22 cellular contexts compared by ENCODE assay signal in the genomic region with DNA sequence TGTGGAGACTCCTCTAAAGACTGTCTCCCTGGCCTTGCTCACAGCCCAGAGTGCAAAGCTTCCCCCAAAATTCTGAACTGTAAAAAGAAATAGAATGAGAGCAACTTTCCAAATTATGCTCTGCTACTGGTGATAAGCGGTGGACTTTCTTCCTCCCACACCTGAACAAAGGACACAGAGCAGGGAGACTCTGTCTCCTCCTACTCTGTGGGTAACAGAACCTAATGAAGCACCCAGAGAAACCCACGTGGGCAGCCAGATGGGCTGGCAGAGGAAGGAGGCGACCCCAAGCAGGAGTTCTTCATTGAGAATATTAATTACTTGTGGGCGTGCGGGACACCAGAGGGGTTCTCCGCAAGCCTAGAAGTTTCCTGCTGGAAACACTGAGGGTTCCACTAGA.
DNase-seq lines count a peak whose midpoint lies in the region; ATAC-seq, FAIRE-seq and TF ChIP-seq lines count a peak whose summit lies in the region.
"Had no signal": no experiment of that assay in that cellular context is flagged by ENCODE, and none has a peak within 500 bp of the region (broad histone marks: within the 10 kb centered on the region; RNA-seq: fewer than 3 reads in every experiment).

No MANE protein-coding gene starts in this region.

- no peaks in the 10 kb centered on the region for H3K23me2 ChIP-seq in H9 (ENCODE audit: insufficient read length, low read depth, low read length, poor library complexity, severe bottlenecking)

- H2BK120ac ChIP-seq in H9 (ENCODE audit: low read depth, low read length, poor library complexity, severe bottlenecking) = no peak overlapping the region

- no peak for TF ChIP-seq CTCF in activated CD8-positive, alpha-beta T cell treated with anti-CD3 and anti-CD28 coated beads for 36 hours (IDR thresholded peaks at IDR 0.05)
- TF ChIP-seq CTCF in H9 (conservative IDR thresholded peaks at IDR 0.05) (no peak), K562 (IDR thresholded peaks at IDR 0.05 in 2 of 3, conservative IDR thresholded peaks at IDR 0.05 in 1 of 3; ENCODE audit: insufficient read depth in 2 of 3, low read depth in 1 of 3, low read length in 3 of 3) (no peak), neutrophil (IDR thresholded peaks at IDR 0.05) (no peak), PC-9 (conservative IDR thresholded peaks at IDR 0.05) (no peak)

- POLR2A ChIA-PET in activated CD8-positive, alpha-beta T cell treated with anti-CD3 and anti-CD28 coated beads for 36 hours (lab: Charles Lee) = no interaction called here
- POLR2A ChIA-PET in activated CD8-positive, alpha-beta T cell treated with anti-CD3 and anti-CD28 coated beads, Interleukin-2, amount 10 ng/mL, durations not matched to agents 7 days and 5 days (lab: Charles Lee) = interaction anchor here (1.0 kb wide), 1 partner anchor 180 kb away, joined by 4 read pairs; no protein-coding TSS in a partner anchor
- POLR2A ChIA-PET in K562 (lab: Yijun Ruan, JAX) = interaction anchor here (0.6 to 1.3 kb wide), 8 partner anchors 9 to 278 kb away, joined by 3 to 4 read pairs (median 3); no protein-coding TSS in a partner anchor
- POLR2A ChIA-PET in PC-9 (lab: Charles Lee; ENCODE audit: unreplicated experiment) = no interaction called here

- H3K79me1 ChIP-seq in H9 (ENCODE audit: insufficient read depth, low read depth, low read length, poor library complexity, severe bottlenecking) = no peaks in the 10 kb centered on the region

- H4K5ac ChIP-seq in H9 (ENCODE audit: insufficient read length, low read depth, low read length) = no peak overlapping the region

- H3K27me3 ChIP-seq in H9 (ENCODE audit: insufficient read depth, low read length) (no peaks in the 10 kb centered on the region), K562 (ENCODE audit: control insufficient read depth in 2 of 2, insufficient read depth in 2 of 2, low read length in 2 of 2) (no peaks in the 10 kb centered on the region), neutrophil (no peaks in the 10 kb centered on the region), PC-9 (ENCODE audit: insufficient read depth, low read depth) (no peaks in the 10 kb centered on the region)
- H3K27me3 ChIP-seq: hepatocyte, uterus had no signal

- TF ChIP-seq RAD21 in K562 (CRISPR knock-in tag; conservative IDR thresholded peaks at IDR 0.05 in 1 of 2, IDR thresholded peaks at IDR 0.05 in 1 of 2) = no peak

- no peak overlapping the region for H3K4me3 Mint-ChIP-seq in activated CD8-positive, alpha-beta T cell treated with anti-CD3 and anti-CD28 coated beads for 36 hours
- H3K4me3 Mint-ChIP-seq in activated CD8-positive, alpha-beta T cell treated with anti-CD3 and anti-CD28 coated beads, Interleukin-2, amount 10 ng/mL, durations not matched to agents 7 days and 5 days = no peak overlapping the region
- no peak overlapping the region for H3K4me3 Mint-ChIP-seq in H9
- H3K4me3 Mint-ChIP-seq: brain; naive thymus-derived CD8-positive, alpha-beta T cell had no signal

- ATAC-seq in activated CD8-positive, alpha-beta T cell treated with anti-CD3 and anti-CD28 coated beads for 36 hours = no peak
- ATAC-seq in activated CD8-positive, alpha-beta T cell treated with anti-CD3 and anti-CD28 coated beads, Interleukin-2, amount 10 ng/mL, durations not matched to agents 7 days and 5 days = no peak
- peak; percentile 31 for ATAC-seq in K562
- ATAC-seq in HG02571 (IDR thresholded peaks at IDR 0.05; ENCODE audit: unreplicated experiment) = no peak
- ATAC-seq: naive thymus-derived CD8-positive, alpha-beta T cell; Panc1 had no signal

- H3K27ac Mint-ChIP-seq in activated CD8-positive, alpha-beta T cell treated with anti-CD3 and anti-CD28 coated beads for 36 hours = peak overlapping the region; percentile 40
- H3K27ac Mint-ChIP-seq in activated CD8-positive, alpha-beta T cell treated with anti-CD3 and anti-CD28 coated beads, Interleukin-2, amount 10 ng/mL, durations not matched to agents 7 days and 5 days = no peak overlapping the region
- peak overlapping the region in 2 of 3 experiments; percentile 66 to 86; a peak in 3 of 7 replicates for H3K27ac Mint-ChIP-seq in H9

- no peak overlapping the region for H3T11ph ChIP-seq in H9 (ENCODE audit: low read length)

- H3K56ac ChIP-seq in H9 (ENCODE audit: insufficient read length, low read depth, low read length) = no peak overlapping the region

- H3K4me3 ChIP-seq in K562 (no peak overlapping the region), neutrophil (ENCODE audit: low read depth in 1 of 2, low read length in 1 of 2) (no peak overlapping the region), PC-9 (no peak overlapping the region)
- H3K4me3 ChIP-seq: GM23248, hepatocyte, lung, uterus had no signal

- intact Hi-C loops in activated CD8-positive, alpha-beta T cell treated with anti-CD3 and anti-CD28 coated beads for 36 hours (cut with micrococcal nuclease) = no loop called here
- intact Hi-C loops in K562 (cut with micrococcal nuclease) (loop anchor here (1.0 kb wide), 3 partner anchors 183 to 335 kb away; no protein-coding TSS in a partner anchor), PC-9 (cut with micrococcal nuclease; ENCODE audit: unreplicated experiment) (no loop called here)

- CTCF ChIA-PET in activated CD8-positive, alpha-beta T cell treated with anti-CD3 and anti-CD28 coated beads for 36 hours (lab: Charles Lee) = interaction anchor here (0.6 to 3.6 kb wide), 12 partner anchors 10 to 436 kb away, joined by 3 to 11 read pairs (median 3); no protein-coding TSS in a partner anchor
- CTCF ChIA-PET in activated CD8-positive, alpha-beta T cell treated with anti-CD3 and anti-CD28 coated beads, Interleukin-2, amount 10 ng/mL, durations not matched to agents 7 days and 5 days (lab: Charles Lee) = interaction anchor here (0.6 to 1.3 kb wide), 9 partner anchors 12 to 276 kb away, joined by 3 to 6 read pairs (median 3); no protein-coding TSS in a partner anchor
- CTCF ChIA-PET in K562 (lab: Yijun Ruan, JAX; ENCODE audit: low intra/inter-chr PET ratio) = interaction anchor here (0.6 to 2.4 kb wide), 4 partner anchors 181 to 335 kb away, joined by 3 to 12 read pairs (median 7); no protein-coding TSS in a partner anchor
- CTCF ChIA-PET in PC-9 (lab: Charles Lee) = no interaction called here

- H3K9me1 ChIP-seq in K562 (ENCODE audit: control insufficient read depth, insufficient read depth, low read length) = no peaks in the 10 kb centered on the region

- no peak overlapping the region for H3K9ac ChIP-seq in H9 (ENCODE audit: extremely low read depth, insufficient read length, low read length)
- H3K9ac ChIP-seq in K562 (ENCODE audit: insufficient read depth in 1 of 2, low read depth in 2 of 2, low read length in 2 of 2) = peak overlapping the region in 1 of 2 experiments; percentile 10; a peak in 1 of 4 replicates
- H3K9ac ChIP-seq: GM23248 had no signal

- no peak for TF ChIP-seq EP300 in K562 (IDR thresholded peaks at IDR 0.05; ENCODE audit: low read length)

- no TSS peak for BruUV-seq in K562 (replicated peaks; lab: Mats Ljungman, UMichigan)
- no TSS peak for BruUV-seq in PC-9 (replicated peaks; lab: Mats Ljungman, UMichigan)

- in situ Hi-C loops in K562 (cut with MboI) = no loop called here

- TF ChIP-seq POLR2A in K562 (conservative IDR thresholded peaks at IDR 0.05) = no peak

- H2AFZ ChIP-seq in H9 (ENCODE audit: low read length) = no peak overlapping the region
- H2AFZ ChIP-seq in K562 (ENCODE audit: low read depth, low read length) = no peak overlapping the region
- no peak overlapping the region for H2AFZ ChIP-seq in PC-9
- H2AFZ ChIP-seq: GM23248, hepatocyte had no signal

- no peak overlapping the region for H2BK15ac ChIP-seq in H9 (ENCODE audit: low read depth, low read length)

- H3K36me3 Mint-ChIP-seq in activated CD8-positive, alpha-beta T cell treated with anti-CD3 and anti-CD28 coated beads for 36 hours (ENCODE audit: low read depth) = peaks cover 4% of the 10 kb centered on the region
- H3K36me3 Mint-ChIP-seq in activated CD8-positive, alpha-beta T cell treated with anti-CD3 and anti-CD28 coated beads, Interleukin-2, amount 10 ng/mL, durations not matched to agents 7 days and 5 days (ENCODE audit: low read depth) = peaks cover 5% of the 10 kb centered on the region
- H3K36me3 Mint-ChIP-seq in H9 (ENCODE audit: insufficient read depth in 1 of 3, low read depth in 3 of 3) = no peaks in the 10 kb centered on the region; a peak in 1 of 7 replicates

- H3K27ac ChIP-seq in H9 (ENCODE audit: insufficient read length, low read depth, low read length) (no peak overlapping the region), K562 (ENCODE audit: extremely low read depth, low read depth, low read length) (no peak overlapping the region), neutrophil (peak overlapping the region; percentile 19), PC-9 (no peak overlapping the region)
- H3K27ac ChIP-seq: GM23248, hepatocyte, uterus had no signal

- no peak overlapping the region for H2BK12ac ChIP-seq in H9 (ENCODE audit: insufficient read length, low read depth, low read length)

- H3K79me2 ChIP-seq in H9 (ENCODE audit: insufficient read depth, low read length) (no peaks in the 10 kb centered on the region), K562 (ENCODE audit: control insufficient read depth, insufficient read depth, low read length) (no peaks in the 10 kb centered on the region), PC-9 (ENCODE audit: low read depth) (no peaks in the 10 kb centered on the region)
- H3K79me2 ChIP-seq: hepatocyte had no signal

- no peaks in the 10 kb centered on the region for H3K9me3 Mint-ChIP-seq in activated CD8-positive, alpha-beta T cell treated with anti-CD3 and anti-CD28 coated beads for 36 hours
- no peaks in the 10 kb centered on the region for H3K9me3 Mint-ChIP-seq in activated CD8-positive, alpha-beta T cell treated with anti-CD3 and anti-CD28 coated beads, Interleukin-2, amount 10 ng/mL, durations not matched to agents 7 days and 5 days (ENCODE audit: insufficient read depth)
- H3K9me3 Mint-ChIP-seq in H9 = no peaks in the 10 kb centered on the region
- H3K9me3 Mint-ChIP-seq: brain; CD14-positive monocyte; naive thymus-derived CD8-positive, alpha-beta T cell had no signal

- no peak for FAIRE-seq in K562 (lab: Jason Lieb, UNC)
- FAIRE-seq: A204.1 had no signal

- H4K20me1 ChIP-seq in H9 (ENCODE audit: control insufficient read depth, insufficient read depth, insufficient read length) = no peaks in the 10 kb centered on the region
- no peaks in the 10 kb centered on the region for H4K20me1 ChIP-seq in K562 (replicated peaks; ENCODE audit: control insufficient read depth, insufficient read depth, low read length)
- no peaks in the 10 kb centered on the region for H4K20me1 ChIP-seq in PC-9 (ENCODE audit: insufficient read depth)

- no peak overlapping the region for H3K18ac ChIP-seq in H9 (ENCODE audit: insufficient read length, low read depth, low read length)

- H3K4ac ChIP-seq in H9 (ENCODE audit: low read depth, low read length) = no peak overlapping the region

- DNase-seq in activated CD8-positive, alpha-beta T cell treated with anti-CD3 and anti-CD28 coated beads for 36 hours = no peak
- DNase-seq in activated CD8-positive, alpha-beta T cell treated with anti-CD3 and anti-CD28 coated beads, Interleukin-2, amount 10 ng/mL, durations not matched to agents 7 days and 5 days = no peak
- DNase-seq in H9 (no peak), K562 (ENCODE audit: extremely low read depth in 1 of 4, low spot score in 3 of 4) (no peak), PC-9 (no peak), NCI-H1436 treated with DMSO at 0.1 percent for 48 hours (lab: John Stamatoyannopoulos, UW) (no peak)
- DNase-seq: activated naive CD4-positive, alpha-beta T cell; NCI-H1105 treated with DMSO at 0.1 percent for 48 hours; NCI-H2029; SHP77; stimulated activated naive CD4-positive, alpha-beta T cell treated with Interleukin-2 at 50 U/mL for 16 hours; uterus had no signal

- peaks cover 4% of the 10 kb centered on the region; the same call in 1 of the 3 replicates for H3K36me3 ChIP-seq in K562 (ENCODE audit: control insufficient read depth, insufficient read depth, low read length)
- peaks cover 6% of the 10 kb centered on the region for H3K36me3 ChIP-seq in neutrophil
- H3K36me3 ChIP-seq in PC-9 (ENCODE audit: low read depth) = no peaks in the 10 kb centered on the region
- H3K36me3 ChIP-seq: uterus had no signal

- H2BK5ac ChIP-seq in H9 (ENCODE audit: insufficient read length, low read length) = no peak overlapping the region

- H3K9me3 ChIP-seq in H9 (ENCODE audit: control insufficient read depth, low read depth, low read length) (no peaks in the 10 kb centered on the region), K562 (replicated peaks; ENCODE audit: control insufficient read depth, insufficient read depth, low read depth, low read length) (no peaks in the 10 kb centered on the region), neutrophil (no peaks in the 10 kb centered on the region), PC-9 (ENCODE audit: insufficient read depth, low read depth) (no peaks in the 10 kb centered on the region)
- H3K9me3 ChIP-seq: uterus had no signal

- H2BK20ac ChIP-seq in H9 (ENCODE audit: low read depth, low read length, poor library complexity, severe bottlenecking) = no peak overlapping the region

- no peak overlapping the region for H4K91ac ChIP-seq in H9 (ENCODE audit: insufficient read length, low read depth, low read length)

- no peak overlapping the region for H2AK5ac ChIP-seq in H9 (ENCODE audit: insufficient read length, low read length)

- no peaks in the 10 kb centered on the region for H3F3A ChIP-seq in PC-9 (ENCODE audit: insufficient read depth, low read depth)

- peaks cover 27% of the 10 kb centered on the region for H3K4me1 Mint-ChIP-seq in activated CD8-positive, alpha-beta T cell treated with anti-CD3 and anti-CD28 coated beads for 36 hours (ENCODE audit: low read depth)
- H3K4me1 Mint-ChIP-seq in activated CD8-positive, alpha-beta T cell treated with anti-CD3 and anti-CD28 coated beads, Interleukin-2, amount 10 ng/mL, durations not matched to agents 7 days and 5 days (ENCODE audit: low read depth) = peaks cover 3% of the 10 kb centered on the region
- no peaks in the 10 kb centered on the region for H3K4me1 Mint-ChIP-seq in H9
- H3K4me1 Mint-ChIP-seq: brain had no signal

- no peak overlapping the region for H4K8ac ChIP-seq in H9 (replicated peaks; ENCODE audit: insufficient read length, low read depth, low read length)

- no peak overlapping the region for H3K14ac ChIP-seq in H9 (ENCODE audit: insufficient read depth, low read length)

- no peaks in the 10 kb centered on the region for H3K27me3 Mint-ChIP-seq in activated CD8-positive, alpha-beta T cell treated with anti-CD3 and anti-CD28 coated beads for 36 hours
- no peaks in the 10 kb centered on the region for H3K27me3 Mint-ChIP-seq in activated CD8-positive, alpha-beta T cell treated with anti-CD3 and anti-CD28 coated beads, Interleukin-2, amount 10 ng/mL, durations not matched to agents 7 days and 5 days (ENCODE audit: low read depth)
- no peaks in the 10 kb centered on the region for H3K27me3 Mint-ChIP-seq in H9 (ENCODE audit: low read depth)
- H3K27me3 Mint-ChIP-seq: brain; naive thymus-derived CD8-positive, alpha-beta T cell had no signal

- no peaks in the 10 kb centered on the region for H3K9me2 ChIP-seq in PC-9 (ENCODE audit: insufficient read depth)

- WGBS in H9 (ENCODE audit: extremely low coverage, insufficient read length, low lambda C conversion rate) = no CpG with 5 or more reads among the region's 6 CpGs
- WGBS in K562 (ENCODE audit: insufficient coverage, low coverage, missing lambda C conversion rate) = 63% methylated on average over 6 of the region's 6 CpGs

- no peak overlapping the region for H3K4me2 ChIP-seq in H9 (ENCODE audit: insufficient read depth, insufficient read length, low read length)
- H3K4me2 ChIP-seq in K562 (ENCODE audit: insufficient read depth, low read length) = no peak overlapping the region
- no peak overlapping the region for H3K4me2 ChIP-seq in PC-9
- H3K4me2 ChIP-seq: hepatocyte had no signal

- H3K4me1 ChIP-seq in H9 (ENCODE audit: insufficient read depth, low read length) = no peaks in the 10 kb centered on the region
- H3K4me1 ChIP-seq in K562 (replicated peaks in 1 of 2; ENCODE audit: control insufficient read depth in 2 of 2, insufficient read depth in 2 of 2, low read length in 2 of 2) = no peaks in the 10 kb centered on the region; a peak in 1 of 5 replicates
- peaks cover 19 to 22% of the 10 kb centered on the region in 2 experiments for H3K4me1 ChIP-seq in neutrophil (ENCODE audit: control insufficient read depth in 1 of 2, insufficient read depth in 1 of 2, low read depth in 1 of 2, low read length in 1 of 2)
- H3K4me1 ChIP-seq in PC-9 (replicated peaks; ENCODE audit: insufficient read depth) = peaks cover 7% of the 10 kb centered on the region; the same call in 1 of the 2 replicates
- H3K4me1 ChIP-seq: uterus had no signal

- H3K23ac ChIP-seq in H9 (ENCODE audit: insufficient read length, low read depth, low read length) = no peak overlapping the region

Comparison
In these comparisons a context has a peak if more than half of its experiments do, and no peak if none do; other contexts are left out.
1. POLR2A ChIA-PET loops: an anchor here in activated CD8-positive, alpha-beta T cell treated with anti-CD3 and anti-CD28 coated beads, Interleukin-2, amount 10 ng/mL, durations not matched to agents 7 days and 5 days (1.0 kb wide) and K562 (0.6 to 1.3 kb wide); none called in activated CD8-positive, alpha-beta T cell treated with anti-CD3 and anti-CD28 coated beads for 36 hours and PC-9.